Comparison of ENCODE assay signal across 12 cellular contexts in the genomic region with DNA sequence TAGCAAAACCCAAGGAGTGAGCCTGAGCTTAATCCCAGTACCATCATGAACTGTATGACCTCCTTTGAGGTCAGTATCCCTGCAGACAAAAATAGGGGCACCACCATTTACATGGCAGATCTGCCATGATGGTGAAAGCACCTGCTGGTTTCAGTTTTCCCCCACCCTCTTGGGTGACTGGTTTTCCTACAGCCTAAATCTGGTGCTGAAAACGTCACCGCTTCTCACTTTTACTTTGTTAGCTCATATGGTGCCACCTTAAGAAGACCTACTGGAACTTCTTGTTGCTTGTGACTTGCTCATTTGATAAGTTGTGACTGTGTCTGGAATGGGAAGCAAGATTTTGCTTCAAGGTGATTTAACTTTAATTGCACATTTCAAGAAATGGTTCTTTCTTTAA. TPM values are rescaled to one million over a fixed set of nuclear protein-coding genes. Genes with fewer than 3 reads are reported as not detected.
A peak's percentile ranks its signal among the peaks of the same experiment; 100 is the strongest.
DNase-seq lines count a peak whose midpoint lies in the region; ATAC-seq, FAIRE-seq and TF ChIP-seq lines count a peak whose summit lies in the region.
"Had no signal": no experiment of that assay in that cellular context is flagged by ENCODE, and none has a peak within 500 bp of the region (broad histone marks: within the 10 kb centered on the region; RNA-seq: fewer than 3 reads in every experiment).

No MANE protein-coding gene starts in this region.

- H3K27me3 Mint-ChIP-seq in activated B cell treated with CpG ODN at 0.5 μM for 24 hours = no peaks in the 10 kb centered on the region

- H3K27me3 ChIP-seq in testis = no peaks in the 10 kb centered on the region
- no peaks in the 10 kb centered on the region for H3K27me3 ChIP-seq in vagina

- peaks cover 36% of the 10 kb centered on the region for H3K36me3 Mint-ChIP-seq in activated B cell treated with CpG ODN at 0.5 μM for 24 hours (ENCODE audit: low read depth)

- no peak overlapping the region for H3K27ac ChIP-seq in kidney (ENCODE audit: low read depth in 2 of 2, low read length in 2 of 2)
- no peak overlapping the region for H3K27ac ChIP-seq in testis
- H3K27ac ChIP-seq in vagina = no peak overlapping the region

- ATAC-seq in GM18907 (IDR thresholded peaks at IDR 0.05; ENCODE audit: unreplicated experiment) = peak; percentile 62
- ATAC-seq in HG02763 (IDR thresholded peaks at IDR 0.05; ENCODE audit: unreplicated experiment) = peak; percentile 67
- peak; percentile 46 for ATAC-seq in activated B cell treated with CpG ODN at 0.5 μM for 24 hours (ENCODE audit: low read depth)
- ATAC-seq: GM23338 had no signal

- intact Hi-C loops in activated B cell treated with CpG ODN at 0.5 μM for 24 hours (cut with micrococcal nuclease) (no loop called here), kidney (cut with DNase I) (no loop called here), testis (cut with DNase I; ENCODE audit: low total_unique reads) (no loop called here), vagina (cut with DNase I) (no loop called here)

- H3K9me3 Mint-ChIP-seq in activated B cell treated with CpG ODN at 0.5 μM for 24 hours = no peaks in the 10 kb centered on the region
- H3K9me3 Mint-ChIP-seq: GM23338 had no signal

- H3K9me3 ChIP-seq in kidney (ENCODE audit: control insufficient read depth in 1 of 2, low read length in 2 of 2) (no peaks in the 10 kb centered on the region), testis (no peaks in the 10 kb centered on the region), vagina (no peaks in the 10 kb centered on the region)

- CTCF ChIA-PET in activated B cell treated with CpG ODN at 0.5 μM for 24 hours (lab: Charles Lee) = interaction anchor here (2.3 kb wide), 1 partner anchor 267 kb away, joined by 12 read pairs; a partner anchor contains a TSS

- POLR2A ChIA-PET in activated B cell treated with CpG ODN at 0.5 μM for 24 hours (lab: Charles Lee) = interaction anchor here (0.5 to 1.0 kb wide), 3 partner anchors 11 to 1060 kb away, joined by 3 to 5 read pairs (median 5); a partner anchor contains a TSS

- H3K27ac Mint-ChIP-seq in activated B cell treated with CpG ODN at 0.5 μM for 24 hours = peak overlapping the region; percentile 78
- H3K27ac Mint-ChIP-seq: GM23338 had no signal

- H3K36me3 ChIP-seq in kidney (ENCODE audit: control insufficient read depth in 1 of 2, insufficient read depth in 2 of 2, low read length in 2 of 2) (no peaks in the 10 kb centered on the region), testis (ENCODE audit: low read depth, missing control alignments) (no peaks in the 10 kb centered on the region), vagina (no peaks in the 10 kb centered on the region)

- TF ChIP-seq POLR2A in testis (IDR thresholded peaks at IDR 0.05) = no peak
- no peak for TF ChIP-seq POLR2A in vagina (IDR thresholded peaks at IDR 0.05)

- DNase-seq in activated B cell treated with CpG ODN at 0.5 μM for 24 hours (no peak), kidney (no peak), testis (no peak), NCI-H446 (lab: John Stamatoyannopoulos, UW) (no peak), vagina (ENCODE audit: extremely low spot score in 2 of 2) (no peak)
- DNase-seq in stimulated activated CD4-positive, alpha-beta T cell treated with anti-CD3 and anti-CD28 coated beads, Interleukin-4, amount 100 ng/mL, for 1 hour = peak; percentile 23
- DNase-seq: glutamatergic neuron, NCI-H510A treated with DMSO at 0.1 percent for 48 hours had no signal

- WGBS in testis, 2 donors = 83 to 87% methylated on average over 2 of the region's 2 CpGs

- H3K4me3 Mint-ChIP-seq in activated B cell treated with CpG ODN at 0.5 μM for 24 hours = peak overlapping the region; percentile 56
- H3K4me3 Mint-ChIP-seq: GM23338 had no signal

- H3K4me1 ChIP-seq in kidney (ENCODE audit: control insufficient read depth in 1 of 2, insufficient read depth in 1 of 2, low read depth in 1 of 2, low read length in 2 of 2) = peaks cover 8 to 9% of the 10 kb centered on the region in 2 donors
- peaks cover 12% of the 10 kb centered on the region for H3K4me1 ChIP-seq in testis
- peaks cover 68% of the 10 kb centered on the region for H3K4me1 ChIP-seq in vagina

- H3K4me3 ChIP-seq in kidney (ENCODE audit: low read length in 2 of 2) = no peak overlapping the region
- H3K4me3 ChIP-seq in testis = no peak overlapping the region
- H3K4me3 ChIP-seq in vagina = no peak overlapping the region
- H3K4me3 ChIP-seq: GM23338, smooth muscle cell had no signal

- H3K4me1 Mint-ChIP-seq in activated B cell treated with CpG ODN at 0.5 μM for 24 hours = peaks cover 87% of the 10 kb centered on the region

- TF ChIP-seq CTCF in activated B cell treated with CpG ODN at 0.5 μM for 24 hours (IDR thresholded peaks at IDR 0.05) (no peak), kidney (IDR thresholded peaks at IDR 0.05; ENCODE audit: borderline replicate concordance, extremely low read depth, insufficient read depth) (no peak), testis (IDR thresholded peaks at IDR 0.05) (no peak), vagina (IDR thresholded peaks at IDR 0.05) (no peak)

- H3K9ac ChIP-seq in kidney (ENCODE audit: low read length in 2 of 2) = no peak overlapping the region

- FAIRE-seq in kidney (lab: Jason Lieb, UNC) = no peak

RNA-seq across cellular contexts. Expression of a gene that starts 5.1 kb away (rescaled TPM):
- total RNA-seq in activated B cell treated with CpG ODN at 0.5 μM for 24 hours = 62.5 and 64.1 TPM in 2 replicates
- 49.0 TPM for total RNA-seq in kidney
- polyA plus RNA-seq in kidney (ENCODE audit: insufficient read depth, low read depth, low replicate concordance) = 34.0 TPM
- total RNA-seq in testis = 100 to 1,000 TPM; 109 to 129 TPM
- 132 TPM for polyA plus RNA-seq in testis (ENCODE audit: insufficient read depth, low read depth, low replicate concordance)
- total RNA-seq in vagina = 98.0 TPM

RNA-seq across cellular contexts. Expression of a gene that starts 45.7 kb away (rescaled TPM):
- total RNA-seq in activated B cell treated with CpG ODN at 0.5 μM for 24 hours = 0.20 and 0.35 TPM in 2 replicates
- total RNA-seq in kidney = 24.4 TPM
- 12.9 TPM for polyA plus RNA-seq in kidney (ENCODE audit: insufficient read depth, low read depth, low replicate concordance)
- 10 to 100 TPM; 55.0 to 83.9 TPM for total RNA-seq in testis
- polyA plus RNA-seq in testis (ENCODE audit: insufficient read depth, low read depth, low replicate concordance) = 99.8 TPM
- total RNA-seq in vagina = 549 TPM
- total RNA-seq: GM23338 had no signal
- polyA plus RNA-seq: GM23338 had no signal

Comparison
In these comparisons a context has a peak if more than half of its experiments do, and no peak if none do; other contexts are left out.
1. RNA of a gene that starts 45.7 kb away (total RNA-seq): 549 TPM in vagina (single experiment), 55.0 to 83.9 TPM in testis and 24.4 TPM in kidney (single experiment); 0.20 to 0.35 TPM in activated B cell treated with CpG ODN at 0.5 μM for 24 hours; every median in the first group is over 10 times any median in the second.
2. Peak in every context shown above with its lines, with median percentiles within 50 percentile points of each other: ATAC-seq.